8 cellular contexts compared by ENCODE assay signal in the genomic region with DNA sequence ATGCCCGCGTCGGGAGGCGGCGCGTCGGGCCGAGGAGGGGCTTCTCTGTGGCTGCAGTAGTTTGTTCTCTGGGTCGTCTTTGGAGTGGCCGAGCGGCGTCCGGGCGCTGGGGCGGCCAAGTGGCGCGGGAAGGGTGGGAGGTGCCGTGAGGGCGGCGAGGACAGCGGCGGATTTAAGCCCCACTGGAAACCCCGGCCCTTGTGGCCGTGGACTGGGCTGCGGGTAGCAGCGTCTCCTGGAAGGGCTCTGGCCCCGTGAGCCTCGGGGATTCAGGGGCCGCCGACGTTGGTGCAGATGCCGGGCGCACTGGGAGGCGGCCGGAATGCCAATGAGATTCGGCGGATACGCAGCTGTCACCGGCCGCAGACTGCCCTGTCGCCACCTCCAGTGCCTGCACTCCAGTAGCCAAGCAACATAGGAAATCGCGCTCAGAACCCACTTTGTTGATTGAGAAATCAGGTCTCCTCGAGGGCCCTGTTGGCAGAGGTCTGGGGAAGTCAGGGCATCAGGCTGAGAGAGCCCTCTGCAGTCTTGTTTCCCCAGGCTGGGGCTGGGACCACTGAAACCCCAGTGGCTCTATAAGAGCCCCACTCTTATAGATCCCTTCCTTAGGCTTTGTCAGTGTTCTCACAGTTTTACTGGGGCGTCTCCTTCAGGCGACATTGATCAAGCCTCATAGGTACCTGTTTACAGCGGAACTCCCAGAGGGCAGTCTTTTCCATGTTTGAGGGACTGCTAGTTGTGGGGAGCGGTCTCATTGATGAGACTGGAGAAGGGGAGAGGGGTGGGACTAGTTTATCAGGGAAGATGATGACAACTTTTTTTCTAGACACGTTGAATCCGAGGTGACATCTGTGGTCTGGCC. TPM values are rescaled to one million over a fixed set of nuclear protein-coding genes. Genes with fewer than 3 reads are reported as not detected.
DNase-seq lines count a peak whose midpoint lies in the region; ATAC-seq and TF ChIP-seq lines count a peak whose summit lies in the region.

No MANE protein-coding gene starts in this region.

- peaks cover 36% of the 10 kb centered on the region for H4K20me1 ChIP-seq in OCI-LY3 (ENCODE audit: insufficient read depth, low read length)

- no peaks in the 10 kb centered on the region for H3K27me3 ChIP-seq in OCI-LY3 (ENCODE audit: low read depth, low read length)
- H3K27me3 ChIP-seq in brain microvascular endothelial cell (replicated peaks) = no peaks in the 10 kb centered on the region
- no peaks in the 10 kb centered on the region for H3K27me3 ChIP-seq in spleen (replicated peaks in 1 of 7)

- peak overlapping the region; percentile 89 for H3K4me3 Mint-ChIP-seq in activated naive CD4-positive, alpha-beta T cell treated with anti-CD3 and anti-CD28 coated beads for 36 hours

- TF ChIP-seq CTCF in OCI-LY3 (IDR thresholded peaks at IDR 0.05; ENCODE audit: low read depth, low read length) (peak; percentile 17; the same call in 1 of the 2 replicates), brain microvascular endothelial cell (IDR thresholded peaks at IDR 0.05; ENCODE audit: low read depth, low read length, missing control alignments) (no peak), spleen (IDR thresholded peaks at IDR 0.05 in 8 of 11, conservative IDR thresholded peaks at IDR 0.05 in 3 of 11) (peak in 1 of 11 experiments; percentile 12)

- H2AFZ ChIP-seq in OCI-LY3 (ENCODE audit: low read depth, low read length) = 0 out of 2 replicates have a peak overlapping the region, but pooled peaks have one; percentile 44

- in situ Hi-C loops in brain microvascular endothelial cell (cut with HindIII; ENCODE audit: low pct_ligation_motif_present, low sequenced_read_pairs) = no loop called here

- H3K36me3 Mint-ChIP-seq in activated naive CD4-positive, alpha-beta T cell treated with anti-CD3 and anti-CD28 coated beads for 36 hours (ENCODE audit: low read depth) = peaks cover 17% of the 10 kb centered on the region

- peak overlapping the region; percentile 80 for H3K27ac Mint-ChIP-seq in activated naive CD4-positive, alpha-beta T cell treated with anti-CD3 and anti-CD28 coated beads for 36 hours

- H3K27ac ChIP-seq in OCI-LY3 (ENCODE audit: low read length) (peak overlapping the region; percentile 48), brain microvascular endothelial cell (peak overlapping the region; percentile 85), spleen (peak overlapping the region; percentile 89 to 100 (median 100))

- H3K4me3 ChIP-seq in OCI-LY3 (ENCODE audit: low read length) (peak overlapping the region; percentile 94), brain microvascular endothelial cell (ENCODE audit: low read depth, low read length) (peak overlapping the region; percentile 84), spleen (peak overlapping the region; percentile 46 to 96 (median 78))

- peak; percentile 34 for DNase-seq in activated naive CD4-positive, alpha-beta T cell treated with anti-CD3 and anti-CD28 coated beads for 36 hours
- DNase-seq in activated naive CD4-positive, alpha-beta T cell treated with anti-CD3 and anti-CD28 coated beads, Interleukin-2, amount 50 U/mL, for 16 hours = no peak
- DNase-seq in brain microvascular endothelial cell (peak; percentile 24), inferior parietal cortex (ENCODE audit: extremely low spot score) (peak; percentile 25), spleen (no peak)

- peak overlapping the region; percentile 92 for H3K4me2 ChIP-seq in OCI-LY3 (ENCODE audit: low read length)

- peak; percentile 5 for ATAC-seq in HG02938 (IDR thresholded peaks at IDR 0.05; ENCODE audit: unreplicated experiment)
- no peak for ATAC-seq in HG03196 (IDR thresholded peaks at IDR 0.05; ENCODE audit: unreplicated experiment)

- H3K4me1 Mint-ChIP-seq in activated naive CD4-positive, alpha-beta T cell treated with anti-CD3 and anti-CD28 coated beads for 36 hours (ENCODE audit: low read depth) = peaks cover 49% of the 10 kb centered on the region

- peaks cover 50% of the 10 kb centered on the region for H3K4me1 ChIP-seq in OCI-LY3 (ENCODE audit: low read length)
- H3K4me1 ChIP-seq in spleen = peaks cover 32 to 81% (median 62%) of the 10 kb centered on the region in 6 donors

- H3K9me3 ChIP-seq in OCI-LY3 (ENCODE audit: insufficient read depth, low read length) (no peaks in the 10 kb centered on the region), spleen (no peaks in the 10 kb centered on the region)

- no peak for TF ChIP-seq POLR2A in spleen (IDR thresholded peaks at IDR 0.05)

- H3K36me3 ChIP-seq in OCI-LY3 (replicated peaks; ENCODE audit: low read depth, low read length) (peaks cover 27% of the 10 kb centered on the region), brain microvascular endothelial cell (replicated peaks) (peaks cover 15% of the 10 kb centered on the region), spleen (peaks cover 0 to 30% (median 15%) of the 10 kb centered on the region in 6 donors)

- no peaks in the 10 kb centered on the region for H3K27me3 Mint-ChIP-seq in activated naive CD4-positive, alpha-beta T cell treated with anti-CD3 and anti-CD28 coated beads for 36 hours (ENCODE audit: low read depth)

- peak overlapping the region; percentile 90 for H3K9ac ChIP-seq in OCI-LY3 (ENCODE audit: low read length)

- intact Hi-C loops in activated naive CD4-positive, alpha-beta T cell treated with anti-CD3 and anti-CD28 coated beads for 36 hours (cut with micrococcal nuclease) = loop anchor here (1.0 to 10.0 kb wide), 5 partner anchors 12 to 1872 kb away; a partner anchor contains a TSS
- intact Hi-C loops in spleen (cut with DNase I; ENCODE audit: low total_unique reads) = no loop called here

- WGBS in spleen, 5 donors = 4 to 8% (median 5%) methylated on average over 33 to 50 of the region's 50 CpGs

- no peaks in the 10 kb centered on the region for H3K9me3 Mint-ChIP-seq in activated naive CD4-positive, alpha-beta T cell treated with anti-CD3 and anti-CD28 coated beads for 36 hours

- CTCF ChIA-PET in activated naive CD4-positive, alpha-beta T cell treated with anti-CD3 and anti-CD28 coated beads for 36 hours (lab: Charles Lee) = no interaction called here

- H3K79me2 ChIP-seq in OCI-LY3 (ENCODE audit: low read length) = peaks cover 56% of the 10 kb centered on the region

RNA-seq across cellular contexts. Expression of a gene that starts 0.6 kb away (rescaled TPM):
- 1 to 10 TPM; 2.9 to 3.3 TPM for total RNA-seq in activated naive CD4-positive, alpha-beta T cell treated with anti-CD3 and anti-CD28 coated beads for 36 hours
- total RNA-seq in spleen = 10 to 100 TPM; 10.5 to 17.0 (median 12.0) TPM
- polyA plus RNA-seq in spleen = 1 to 10 TPM; 3.3 to 5.6 (median 3.8) TPM

RNA-seq across cellular contexts. Expression of a gene that starts 12.0 kb away (rescaled TPM):
- total RNA-seq in activated naive CD4-positive, alpha-beta T cell treated with anti-CD3 and anti-CD28 coated beads for 36 hours = 10 to 100 TPM; 31.9 to 36.9 TPM
- 10 to 100 TPM; 14.6 to 35.8 (median 22.6) TPM for total RNA-seq in spleen
- polyA plus RNA-seq in spleen = 10 to 100 TPM; 19.7 to 37.4 (median 33.5) TPM

RNA-seq across cellular contexts. Expression of a gene that starts 58.7 kb away (rescaled TPM):
- total RNA-seq in activated naive CD4-positive, alpha-beta T cell treated with anti-CD3 and anti-CD28 coated beads for 36 hours = 1 to 10 TPM; 5.4 to 7.6 TPM
- total RNA-seq in spleen = 10 to 100 TPM; 11.3 to 31.9 (median 16.2) TPM
- polyA plus RNA-seq in spleen = 1 to 10 TPM; 3.4 to 6.9 (median 4.5) TPM

Comparison
In these comparisons a context has a peak if more than half of its experiments do, and no peak if none do; other contexts are left out.
1. DNase-seq: peak in activated naive CD4-positive, alpha-beta T cell treated with anti-CD3 and anti-CD28 coated beads for 36 hours (single experiment), brain microvascular endothelial cell (single experiment) and inferior parietal cortex (single experiment); none in activated naive CD4-positive, alpha-beta T cell treated with anti-CD3 and anti-CD28 coated beads, Interleukin-2, amount 50 U/mL, for 16 hours (single experiment) and spleen (single experiment).
2. H3K27ac ChIP-seq: peak in every context shown above with its lines; median percentile 100 in spleen; 85 in brain microvascular endothelial cell; 48 in OCI-LY3.
3. Peak in every context shown above with its lines, with median percentiles within 50 percentile points of each other: H3K4me3 ChIP-seq.